In the genomic region with DNA sequence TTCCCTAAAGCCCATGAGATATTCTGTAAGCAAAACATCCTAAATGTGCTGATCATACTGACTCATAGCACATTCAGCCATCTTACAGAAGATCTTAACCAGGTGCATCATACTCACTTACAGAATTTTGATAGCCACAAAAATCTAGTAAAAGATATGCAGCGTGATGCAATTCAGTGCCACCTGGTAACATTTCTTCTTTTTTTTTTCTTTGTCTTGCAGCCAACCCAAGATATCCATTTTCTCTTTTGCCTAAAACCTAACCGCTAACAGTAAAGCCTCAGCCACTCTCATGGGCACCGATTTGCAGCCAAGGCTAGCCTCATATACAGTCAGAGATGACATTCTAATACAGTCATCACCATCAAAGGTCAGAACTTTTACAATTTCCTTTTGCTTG, we compare ENCODE assay signal across 20 cellular contexts.
DNase-seq lines count a peak whose midpoint lies in the region; TF ChIP-seq lines count a peak whose summit lies in the region.
"Had no signal": no experiment of that assay in that cellular context is flagged by ENCODE, and none has a peak within 500 bp of the region (broad histone marks: within the 10 kb centered on the region; RNA-seq: fewer than 3 reads in every experiment).

No MANE protein-coding gene starts in this region.

- peak; percentile 34 for DNase-seq in A172 (ENCODE audit: low spot score)
- peak; percentile 16 for DNase-seq in HS-5 (ENCODE audit: low read depth)
- peak; percentile 47 for DNase-seq in amniotic epithelial cell (ENCODE audit: low read depth)
- DNase-seq in fibroblast of villous mesenchyme (ENCODE audit: low read depth) = peak; percentile 30
- no peak for DNase-seq in AG20443 (ENCODE audit: low spot score)
- no peak for DNase-seq in KG1 (lab: John Stamatoyannopoulos, UW)
- DNase-seq in dedifferentiated amniotic fluid mesenchymal stem cell (ENCODE audit: extremely low spot score) = no peak
- no peak for DNase-seq in activated CD4-positive, CD25-positive, alpha-beta regulatory T cell (lab: John Stamatoyannopoulos, UW)
- DNase-seq: activated CD4-positive, alpha-beta T cell treated with anti-CD3 and anti-CD28 coated beads for 4 hours; CD8-positive, alpha-beta T cell; KBM-7; kidney; lower lobe of right lung; NCI-H1092 treated with DMSO at 0.1 percent for 48 hours; NCI-H2081 treated with DMSO at 0.1 percent for 48 hours; NCI-H524 treated with DMSO at 0.1 percent for 48 hours; retina; stimulated activated CD4-positive, alpha-beta T cell treated with anti-CD3 and anti-CD28 coated beads, Interleukin-12 subunit alpha, Interleukin-12 subunit beta, amount 100 ng/mL, for 4 hours had no signal

- TF ChIP-seq CTCF in fibroblast of villous mesenchyme (IDR thresholded peaks at IDR 0.05; ENCODE audit: insufficient read depth, low read depth, low read length) = no peak

- no peak overlapping the region for H3K4me3 ChIP-seq in fibroblast of villous mesenchyme (ENCODE audit: low read depth, low read length)
- H3K4me3 ChIP-seq: cardiac muscle cell, gastroesophageal sphincter, lower lobe of right lung had no signal

Comparison
In these comparisons a context has a peak if more than half of its experiments do, and no peak if none do; other contexts are left out.
1. DNase-seq: peak in A172 (single experiment), HS-5 (single experiment), amniotic epithelial cell (single experiment) and fibroblast of villous mesenchyme (single experiment); none in AG20443 (single experiment), KG1 (single experiment), dedifferentiated amniotic fluid mesenchymal stem cell (single experiment) and activated CD4-positive, CD25-positive, alpha-beta regulatory T cell (0 of 4).